ENCODE assay signal across 1 cellular context in the genomic region with DNA sequence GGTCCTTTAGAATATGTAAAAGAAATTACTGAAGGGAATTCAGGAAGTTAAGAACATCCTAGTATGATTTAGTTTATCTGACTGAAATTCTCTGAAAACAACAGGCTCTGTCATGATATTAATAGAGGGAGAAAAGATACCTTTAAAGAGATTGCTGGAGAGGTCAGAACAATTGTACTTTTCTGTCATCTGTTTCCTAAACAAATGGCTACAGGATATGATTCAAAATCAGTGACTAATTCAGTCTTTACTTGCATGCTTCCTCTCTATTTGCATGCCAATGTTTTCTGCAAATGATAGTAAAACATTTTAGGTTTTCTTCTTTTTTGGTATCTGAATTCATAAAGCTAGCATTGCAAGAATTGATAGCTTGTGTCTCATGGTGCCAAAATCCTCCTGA.
TF ChIP-seq lines count a peak whose summit lies in the region.

No MANE protein-coding gene starts in this region.

TF ChIP-seq in IMR-90, 13 proteins besides CTCF, POLR2A, EP300 and RAD21:
- TF ChIP-seq RCOR1 (IDR thresholded peaks at IDR 0.05; ENCODE audit: insufficient replicate concordance, low read length) (no peak), CHD1 (IDR thresholded peaks at IDR 0.05; ENCODE audit: low read depth, low read length) (no peak), FOS (IDR thresholded peaks at IDR 0.05; ENCODE audit: low read depth, low read length) (no peak), BHLHE40 (IDR thresholded peaks at IDR 0.05; ENCODE audit: low read depth, low read length) (no peak), RFX5 (IDR thresholded peaks at IDR 0.05; ENCODE audit: low read depth, low read length) (no peak), MXI1 (IDR thresholded peaks at IDR 0.05; ENCODE audit: borderline replicate concordance, low read depth, low read length) (no peak), MAFK (IDR thresholded peaks at IDR 0.05; ENCODE audit: low read depth, low read length) (no peak)
- TF ChIP-seq, protein P1, sequence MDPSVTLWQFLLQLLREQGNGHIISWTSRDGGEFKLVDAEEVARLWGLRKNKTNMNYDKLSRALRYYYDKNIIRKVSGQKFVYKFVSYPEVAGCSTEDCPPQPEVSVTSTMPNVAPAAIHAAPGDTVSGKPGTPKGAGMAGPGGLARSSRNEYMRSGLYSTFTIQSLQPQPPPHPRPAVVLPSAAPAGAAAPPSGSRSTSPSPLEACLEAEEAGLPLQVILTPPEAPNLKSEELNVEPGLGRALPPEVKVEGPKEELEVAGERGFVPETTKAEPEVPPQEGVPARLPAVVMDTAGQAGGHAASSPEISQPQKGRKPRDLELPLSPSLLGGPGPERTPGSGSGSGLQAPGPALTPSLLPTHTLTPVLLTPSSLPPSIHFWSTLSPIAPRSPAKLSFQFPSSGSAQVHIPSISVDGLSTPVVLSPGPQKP (IDR thresholded peaks at IDR 0.05; ENCODE audit: borderline replicate concordance, low read depth, low read length): no peak
- TF ChIP-seq, protein P2, sequence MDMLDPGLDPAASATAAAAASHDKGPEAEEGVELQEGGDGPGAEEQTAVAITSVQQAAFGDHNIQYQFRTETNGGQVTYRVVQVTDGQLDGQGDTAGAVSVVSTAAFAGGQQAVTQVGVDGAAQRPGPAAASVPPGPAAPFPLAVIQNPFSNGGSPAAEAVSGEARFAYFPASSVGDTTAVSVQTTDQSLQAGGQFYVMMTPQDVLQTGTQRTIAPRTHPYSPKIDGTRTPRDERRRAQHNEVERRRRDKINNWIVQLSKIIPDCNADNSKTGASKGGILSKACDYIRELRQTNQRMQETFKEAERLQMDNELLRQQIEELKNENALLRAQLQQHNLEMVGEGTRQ (IDR thresholded peaks at IDR 0.05; ENCODE audit: low read depth, low read length): no peak
